ENCODE assay signal across 8 cellular contexts in genomic region chr6:30685977-30686907, GRCh38.
A peak's percentile ranks its signal among the peaks of the same experiment; 100 is the strongest.
DNase-seq lines count a peak whose midpoint lies in the region; ATAC-seq and TF ChIP-seq lines count a peak whose summit lies in the region.

Gene PPP1R18, minus strand, starts transcription at chr6:30686645. Its CDS starts 627 bp downstream, at chr6:30686018.

- peak within 1 kb of the TSS; percentile 87 for H3K9ac ChIP-seq in ES-I3 (ENCODE audit: low read depth, low read length)

- peak within 1 kb of the TSS; percentile 68 for H3K27ac ChIP-seq in angular gyrus (ENCODE audit: low read depth, low read length)

- H3K4me1 ChIP-seq in ES-I3 (ENCODE audit: insufficient read depth, low read length), result peaks cover 15% of the 10 kb centered on the region

- ATAC-seq in HG03439 (IDR thresholded peaks at IDR 0.05; ENCODE audit: unreplicated experiment), result peak; percentile 18
- no peak for ATAC-seq in GM19452 (IDR thresholded peaks at IDR 0.05; ENCODE audit: unreplicated experiment)
- no peak for ATAC-seq in GM21825 (IDR thresholded peaks at IDR 0.05; ENCODE audit: unreplicated experiment)

- TF ChIP-seq CTCF in retinal pigment epithelial cell (conservative IDR thresholded peaks at IDR 0.05; ENCODE audit: low read depth, low read length), result no peak

- peak within 1 kb of the TSS; percentile 84 for H3K4me3 ChIP-seq in retinal pigment epithelial cell (ENCODE audit: low read length)

- no peaks in the 10 kb centered on the region for H3K36me3 ChIP-seq in ES-I3 (ENCODE audit: insufficient read depth, low read length)

- H3K9me3 ChIP-seq in ES-I3 (ENCODE audit: control insufficient read depth, insufficient read depth, low read length), result no peaks in the 10 kb centered on the region

- DNase-seq in T-helper 2 cell, result peak; percentile 57 to 83 (median 79)
- DNase-seq in hepatic stellate cell (ENCODE audit: low spot score), result peak; percentile 73
- DNase-seq in retinal pigment epithelial cell (ENCODE audit: low read depth), result no peak
